Comparison of ENCODE assay signal across 26 cellular contexts in the genomic region with DNA sequence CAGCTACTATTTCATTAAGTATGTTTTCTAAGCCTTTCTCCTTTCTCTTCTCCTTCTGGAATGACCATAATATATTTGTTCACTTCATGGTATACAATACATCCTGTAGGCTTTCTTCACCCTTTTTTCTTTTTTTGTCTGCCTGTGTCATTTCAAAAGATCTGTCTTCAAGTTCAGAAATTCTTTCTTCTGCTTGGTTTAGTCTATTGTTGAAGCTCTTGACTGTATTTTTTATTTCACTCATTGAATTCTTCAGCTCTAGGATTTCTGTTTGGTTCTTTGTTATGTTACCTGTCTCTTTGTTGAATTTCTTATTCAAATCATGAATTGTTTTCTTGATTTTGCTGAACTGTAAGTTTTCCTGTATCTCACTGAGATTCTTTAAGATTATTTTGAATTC.
"Had no signal": no experiment of that assay in that cellular context is flagged by ENCODE, and none has a peak within 500 bp of the region (broad histone marks: within the 10 kb centered on the region; RNA-seq: fewer than 3 reads in every experiment).

No MANE protein-coding gene starts in this region.

- DNase-seq: activated CD4-positive, alpha-beta T cell treated with anti-CD3 and anti-CD28 coated beads for 48 hours; activated CD4-positive, alpha-beta T cell treated with anti-CD3 and anti-CD28 coated beads, Interleukin-2, amount 50 U/mL, for 4 hours; activated CD4-positive, CD25-positive, alpha-beta regulatory T cell treated with anti-CD3 and anti-CD28 coated beads, Interleukin-2, amount 50 U/mL, for 72 hours; activated CD8-positive, alpha-beta memory T cell treated with anti-CD3 and anti-CD28 coated beads, Interleukin-2, amount 50 U/mL, for 48 hours; activated CD8-positive, alpha-beta T cell treated with anti-CD3 and anti-CD28 coated beads, Interleukin-2, amount 10 ng/mL, durations not matched to agents 7 days and 5 days; activated effector memory CD4-positive, alpha-beta T cell treated with anti-CD3 and anti-CD28 coated beads, Interleukin-2, amount 50 U/mL, for 16 hours; activated naive CD4-positive, alpha-beta T cell treated with Interleukin-2 at 50 U/mL for 16 hours; activated T-cell treated with anti-CD3 and anti-CD28 coated beads, Interleukin-2, amount 50 U/mL, for 1 hour; cerebellar nuclear complex; Karpas-422; MM.1S; NCI-H1105; NCI-H1436 treated with DMSO at 0.1 percent for 48 hours; NCI-H187; NCI-H2081; NCI-H446 treated with DMSO at 0.1 percent for 48 hours; NCI-H524 treated with DMSO at 0.1 percent for 48 hours; NCI-H748 treated with DMSO at 0.1 percent for 48 hours; Peyer's patch; SHP77; SW 1271 had no signal

- H3K27me3 ChIP-seq: Peyer's patch, SJSA1 had no signal

- ATAC-seq: activated CD8-positive, alpha-beta T cell treated with anti-CD3 and anti-CD28 coated beads, Interleukin-2, amount 10 ng/mL, durations not matched to agents 7 days and 5 days; activated naive CD4-positive, alpha-beta T cell treated with anti-CD3 and anti-CD28 coated beads, Interleukin-2, amount 50 U/mL, for 72 hours; SK-N-SH treated with all-trans-retinoic acid at 6 μM for 48 hours; WTC11 had no signal

- H3K4me1 ChIP-seq: Peyer's patch, SJSA1 had no signal

- H3K4me3 ChIP-seq: Peyer's patch, SJSA1 had no signal

- H3K27ac ChIP-seq: Peyer's patch, RWPE1, SJSA1 had no signal
